Comparison of ENCODE assay signal across 11 cellular contexts in genomic region chr15:24761704-24762302, GRCh38.
DNase-seq lines count a peak whose midpoint lies in the region; ATAC-seq, FAIRE-seq and TF ChIP-seq lines count a peak whose summit lies in the region.
"Had no signal": no experiment of that assay in that cellular context is flagged by ENCODE, and none has a peak within 500 bp of the region (broad histone marks: within the 10 kb centered on the region; RNA-seq: fewer than 3 reads in every experiment).

No MANE protein-coding gene starts in this region.

- TF ChIP-seq EP300 in K562 (IDR thresholded peaks at IDR 0.05; ENCODE audit: low read length), result no peak

- no peaks in the 10 kb centered on the region for H3K27me3 Mint-ChIP-seq in CD14-positive monocyte (ENCODE audit: low read depth in 3 of 3)

- in situ Hi-C loops in K562 (cut with MboI), result no loop called here

- H2AFZ ChIP-seq in Karpas-422 (ENCODE audit: low read length) (no peak overlapping the region), K562 (ENCODE audit: low read depth, low read length) (no peak overlapping the region)

- H3K4me1 ChIP-seq in Karpas-422 (ENCODE audit: low read length), result no peaks in the 10 kb centered on the region
- H3K4me1 ChIP-seq in K562 (replicated peaks in 1 of 2; ENCODE audit: control insufficient read depth in 2 of 2, insufficient read depth in 2 of 2, low read length in 2 of 2), result no peaks in the 10 kb centered on the region

- H3K9me1 ChIP-seq in K562 (ENCODE audit: control insufficient read depth, insufficient read depth, low read length), result no peaks in the 10 kb centered on the region

- H3K79me2 ChIP-seq in Karpas-422 (ENCODE audit: low read length) (no peaks in the 10 kb centered on the region), K562 (ENCODE audit: control insufficient read depth, insufficient read depth, low read length) (no peaks in the 10 kb centered on the region)

- TF ChIP-seq RAD21 in K562 (CRISPR knock-in tag; conservative IDR thresholded peaks at IDR 0.05 in 1 of 2, IDR thresholded peaks at IDR 0.05 in 1 of 2), result no peak

- POLR2A ChIA-PET in K562 (lab: Yijun Ruan, JAX), result no interaction called here

- intact Hi-C loops in CD14-positive monocyte (cut with micrococcal nuclease) (no loop called here), K562 (cut with micrococcal nuclease) (no loop called here)

- no peaks in the 10 kb centered on the region for H3K9me2 ChIP-seq in Karpas-422 (replicated peaks; ENCODE audit: insufficient read depth, low read length)

- H3K9me3 ChIP-seq in Karpas-422 (ENCODE audit: low read length) (peaks cover 51% of the 10 kb centered on the region), K562 (replicated peaks; ENCODE audit: control insufficient read depth, insufficient read depth, low read depth, low read length) (no peaks in the 10 kb centered on the region)

- TF ChIP-seq POLR2A in K562 (conservative IDR thresholded peaks at IDR 0.05), result no peak

- DNase-seq in CD14-positive monocyte (ENCODE audit: low spot score), result no peak
- DNase-seq in Karpas-422, result peak; percentile 50
- DNase-seq in K562 (ENCODE audit: extremely low read depth in 1 of 4, low spot score in 3 of 4), result no peak
- DNase-seq in medulla oblongata (ENCODE audit: extremely low spot score), result peak; percentile 2
- DNase-seq in central memory CD4-positive, alpha-beta T cell, result no peak
- no peak for DNase-seq in activated CD4-positive, alpha-beta T cell treated with anti-CD3 and anti-CD28 coated beads, Interleukin-2, amount 50 U/mL, for 1 hour
- DNase-seq in occipital lobe (lab: John Stamatoyannopoulos, UW), result no peak
- DNase-seq in nucleus accumbens (lab: John Stamatoyannopoulos, UW), result no peak
- DNase-seq: NCI-H510A, right cardiac atrium had no signal

- no peak for ATAC-seq in K562
- ATAC-seq: right cardiac atrium had no signal

- no peak overlapping the region for H3K27ac Mint-ChIP-seq in CD14-positive monocyte

- no peak overlapping the region for H3K27ac ChIP-seq in Karpas-422 (ENCODE audit: low read length)
- no peak overlapping the region for H3K27ac ChIP-seq in K562 (ENCODE audit: extremely low read depth, low read depth, low read length)
- H3K27ac ChIP-seq: epithelial cell of prostate had no signal

- H3K9ac ChIP-seq in Karpas-422 (ENCODE audit: low read length) (no peak overlapping the region), K562 (ENCODE audit: insufficient read depth in 1 of 2, low read depth in 2 of 2, low read length in 2 of 2) (no peak overlapping the region)

- TF ChIP-seq CTCF in CD14-positive monocyte (IDR thresholded peaks at IDR 0.05) (peak; percentile 15), K562 (IDR thresholded peaks at IDR 0.05 in 2 of 3, conservative IDR thresholded peaks at IDR 0.05 in 1 of 3; ENCODE audit: insufficient read depth in 2 of 3, low read depth in 1 of 3, low read length in 3 of 3) (peak in 2 of 3 experiments; percentile 29 to 31; a peak in 3 of 6 replicates)

- no peaks in the 10 kb centered on the region for H3K36me3 Mint-ChIP-seq in CD14-positive monocyte

- no TSS peak for BruUV-seq in K562 (replicated peaks; lab: Mats Ljungman, UMichigan)

- no peaks in the 10 kb centered on the region for H3K4me1 Mint-ChIP-seq in CD14-positive monocyte

- no peak for FAIRE-seq in K562 (lab: Jason Lieb, UNC)

- WGBS in K562 (ENCODE audit: insufficient coverage, low coverage, missing lambda C conversion rate), result 1% methylated on average over 5 of the region's 5 CpGs

- H3K4me3 ChIP-seq in Karpas-422 (ENCODE audit: low read length), result no peak overlapping the region
- no peak overlapping the region for H3K4me3 ChIP-seq in K562

- H3K9me3 Mint-ChIP-seq in CD14-positive monocyte, result peaks cover 0 to 7% (median 2%) of the 10 kb centered on the region in 7 donors

- H3K4me2 ChIP-seq in Karpas-422 (ENCODE audit: low read depth, low read length, poor library complexity, severe bottlenecking), result no peak overlapping the region
- no peak overlapping the region for H3K4me2 ChIP-seq in K562 (ENCODE audit: insufficient read depth, low read length)

- H3K27me3 ChIP-seq in Karpas-422 (ENCODE audit: low read length) (no peaks in the 10 kb centered on the region), K562 (ENCODE audit: control insufficient read depth in 2 of 2, insufficient read depth in 2 of 2, low read length in 2 of 2) (no peaks in the 10 kb centered on the region)

- H3K36me3 ChIP-seq in Karpas-422 (ENCODE audit: insufficient read depth, low read length) (no peaks in the 10 kb centered on the region), K562 (ENCODE audit: control insufficient read depth, insufficient read depth, low read length) (no peaks in the 10 kb centered on the region)

- H3K4me3 Mint-ChIP-seq in CD14-positive monocyte, result no peak overlapping the region

- CTCF ChIA-PET in K562 (lab: Yijun Ruan, JAX; ENCODE audit: low intra/inter-chr PET ratio), result no interaction called here

- no peaks in the 10 kb centered on the region for H4K20me1 ChIP-seq in Karpas-422 (ENCODE audit: insufficient read depth, low read depth, low read length)
- H4K20me1 ChIP-seq in K562 (replicated peaks; ENCODE audit: control insufficient read depth, insufficient read depth, low read length), result no peaks in the 10 kb centered on the region

TF ChIP-seq in K562, 482 proteins besides CTCF, POLR2A, EP300 and RAD21 (continues in another document):
- TF ChIP-seq ZNF785 (CRISPR knock-in tag; IDR thresholded peaks at IDR 0.05) (no peak), NFATC3 (IDR thresholded peaks at IDR 0.05) (no peak), ZMIZ1 (IDR thresholded peaks at IDR 0.05; ENCODE audit: low read depth in 2 of 2, low read length in 2 of 2) (no peak), LEF1 (IDR thresholded peaks at IDR 0.05) (no peak), ZNF589 (CRISPR knock-in tag; IDR thresholded peaks at IDR 0.05; ENCODE audit: low read depth) (no peak), CHD1 (IDR thresholded peaks at IDR 0.05; ENCODE audit: low read length) (no peak)
- TF ChIP-seq, protein P1, sequence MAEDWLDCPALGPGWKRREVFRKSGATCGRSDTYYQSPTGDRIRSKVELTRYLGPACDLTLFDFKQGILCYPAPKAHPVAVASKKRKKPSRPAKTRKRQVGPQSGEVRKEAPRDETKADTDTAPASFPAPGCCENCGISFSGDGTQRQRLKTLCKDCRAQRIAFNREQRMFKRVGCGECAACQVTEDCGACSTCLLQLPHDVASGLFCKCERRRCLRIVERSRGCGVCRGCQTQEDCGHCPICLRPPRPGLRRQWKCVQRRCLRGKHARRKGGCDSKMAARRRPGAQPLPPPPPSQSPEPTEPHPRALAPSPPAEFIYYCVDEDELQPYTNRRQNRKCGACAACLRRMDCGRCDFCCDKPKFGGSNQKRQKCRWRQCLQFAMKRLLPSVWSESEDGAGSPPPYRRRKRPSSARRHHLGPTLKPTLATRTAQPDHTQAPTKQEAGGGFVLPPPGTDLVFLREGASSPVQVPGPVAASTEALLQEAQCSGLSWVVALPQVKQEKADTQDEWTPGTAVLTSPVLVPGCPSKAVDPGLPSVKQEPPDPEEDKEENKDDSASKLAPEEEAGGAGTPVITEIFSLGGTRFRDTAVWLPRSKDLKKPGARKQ (CRISPR knock-in tag; IDR thresholded peaks at IDR 0.05), result no peak
- TF ChIP-seq, protein P2, sequence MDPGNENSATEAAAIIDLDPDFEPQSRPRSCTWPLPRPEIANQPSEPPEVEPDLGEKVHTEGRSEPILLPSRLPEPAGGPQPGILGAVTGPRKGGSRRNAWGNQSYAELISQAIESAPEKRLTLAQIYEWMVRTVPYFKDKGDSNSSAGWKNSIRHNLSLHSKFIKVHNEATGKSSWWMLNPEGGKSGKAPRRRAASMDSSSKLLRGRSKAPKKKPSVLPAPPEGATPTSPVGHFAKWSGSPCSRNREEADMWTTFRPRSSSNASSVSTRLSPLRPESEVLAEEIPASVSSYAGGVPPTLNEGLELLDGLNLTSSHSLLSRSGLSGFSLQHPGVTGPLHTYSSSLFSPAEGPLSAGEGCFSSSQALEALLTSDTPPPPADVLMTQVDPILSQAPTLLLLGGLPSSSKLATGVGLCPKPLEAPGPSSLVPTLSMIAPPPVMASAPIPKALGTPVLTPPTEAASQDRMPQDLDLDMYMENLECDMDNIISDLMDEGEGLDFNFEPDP (CRISPR knock-in tag; IDR thresholded peaks at IDR 0.05), result no peak

Comparison
In these comparisons a context has a peak if more than half of its experiments do, and no peak if none do; other contexts are left out.
1. DNase-seq: peak in Karpas-422 (single experiment) and medulla oblongata (single experiment); none in CD14-positive monocyte (single experiment), K562 (0 of 4), central memory CD4-positive, alpha-beta T cell (single experiment), activated CD4-positive, alpha-beta T cell treated with anti-CD3 and anti-CD28 coated beads, Interleukin-2, amount 50 U/mL, for 1 hour (single experiment), occipital lobe (single experiment) and nucleus accumbens (0 of 56).